Comparison of ENCODE assay signal across 8 cellular contexts in the genomic region with DNA sequence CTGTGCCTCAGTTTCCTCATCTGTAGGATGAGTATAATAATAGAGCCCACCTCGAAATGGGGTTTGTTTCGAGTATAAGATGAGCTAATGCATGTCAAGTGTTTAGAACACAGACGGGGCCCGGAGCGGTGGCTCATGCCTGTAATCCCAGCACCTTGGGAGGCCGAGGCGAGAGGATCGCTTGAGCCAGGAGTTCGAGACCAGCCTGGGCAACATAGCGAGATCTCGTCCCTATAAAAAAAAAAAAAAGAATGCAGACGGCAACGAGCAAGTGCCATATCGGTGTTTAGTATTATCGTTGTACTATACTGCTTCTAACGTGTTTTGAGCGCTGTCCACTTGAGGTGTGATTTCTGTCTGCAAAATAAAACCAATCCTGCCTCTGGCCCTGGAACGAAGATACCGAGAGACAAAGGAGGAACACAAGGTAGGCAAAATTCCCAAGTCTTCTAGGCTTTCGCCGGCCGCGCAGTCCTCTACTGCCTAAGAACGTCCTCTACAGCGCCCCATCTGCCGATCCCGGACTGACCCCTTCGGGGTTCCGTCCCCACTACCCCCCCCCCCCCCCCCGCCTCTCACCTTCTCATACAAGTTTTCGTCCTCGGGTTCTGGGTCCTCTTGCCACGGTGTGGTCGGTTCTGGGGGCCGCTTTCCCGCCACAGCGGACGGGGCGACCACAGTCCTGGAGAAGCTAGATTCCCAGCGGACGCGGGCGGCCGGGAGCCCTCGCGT. TPM values are rescaled to one million over a fixed set of nuclear protein-coding genes. Genes with fewer than 3 reads are reported as not detected.
DNase-seq lines count a peak whose midpoint lies in the region; TF ChIP-seq lines count a peak whose summit lies in the region.

No MANE protein-coding gene starts in this region.

- H3K4me1 ChIP-seq in iPS DF 6.9 (ENCODE audit: control insufficient read depth, insufficient read depth, low read length), result peaks cover 5% of the 10 kb centered on the region; the same call in 1 of the 2 replicates

- peak overlapping the region; percentile 100 for H3K27ac Mint-ChIP-seq in activated CD4-positive, alpha-beta T cell treated with anti-CD3 and anti-CD28 coated beads, Interleukin-2, amount 10 ng/mL, durations not matched to agents 24 days and 14 days

- H3K4me3 ChIP-seq in HFF-Myc (replicated peaks; ENCODE audit: low read depth, low read length) (peak overlapping the region; percentile 70), astrocyte of the spinal cord (ENCODE audit: low read depth, low read length) (peak overlapping the region; percentile 78), iPS DF 6.9 (ENCODE audit: low read length) (peak overlapping the region; percentile 83; the same call in 1 of the 2 replicates), retinal pigment epithelial cell (ENCODE audit: low read length) (peak overlapping the region; percentile 87)

- peak overlapping the region; percentile 100 for H3K4me3 Mint-ChIP-seq in activated CD4-positive, alpha-beta T cell treated with anti-CD3 and anti-CD28 coated beads, Interleukin-2, amount 10 ng/mL, durations not matched to agents 24 days and 14 days

- peaks cover 44% of the 10 kb centered on the region for H3K36me3 Mint-ChIP-seq in activated CD4-positive, alpha-beta T cell treated with anti-CD3 and anti-CD28 coated beads, Interleukin-2, amount 10 ng/mL, durations not matched to agents 24 days and 14 days (ENCODE audit: low read depth)

- no peaks in the 10 kb centered on the region for H3K27me3 ChIP-seq in iPS DF 6.9 (ENCODE audit: control insufficient read depth, insufficient read depth, low read length)

- H3K27ac ChIP-seq in iPS DF 6.9 (ENCODE audit: low read length), result no peak overlapping the region

- H3K9me3 ChIP-seq in iPS DF 6.9 (ENCODE audit: control insufficient read depth, insufficient read depth, low read length), result no peaks in the 10 kb centered on the region

- in situ Hi-C loops in astrocyte of the spinal cord (cut with HindIII; ENCODE audit: low sequenced_read_pairs), result no loop called here

- TF ChIP-seq CTCF in HFF-Myc (IDR thresholded peaks at IDR 0.05; ENCODE audit: low read depth, low read length, missing control alignments) (no peak), astrocyte of the spinal cord (IDR thresholded peaks at IDR 0.05; ENCODE audit: low read depth, low read length) (no peak), retinal pigment epithelial cell (conservative IDR thresholded peaks at IDR 0.05; ENCODE audit: low read depth, low read length) (no peak)

- no CpG with 5 or more reads among the region's 46 CpGs for WGBS in iPS DF 6.9 (ENCODE audit: insufficient coverage, insufficient read length)

- peaks cover 16% of the 10 kb centered on the region for H3K4me1 Mint-ChIP-seq in activated CD4-positive, alpha-beta T cell treated with anti-CD3 and anti-CD28 coated beads, Interleukin-2, amount 10 ng/mL, durations not matched to agents 24 days and 14 days

- no peak for DNase-seq in activated CD4-positive, alpha-beta T cell treated with anti-CD3 and anti-CD28 coated beads, Interleukin-2, amount 10 ng/mL, durations not matched to agents 24 days and 14 days
- DNase-seq in activated CD4-positive, alpha-beta T cell treated with anti-CD3 and anti-CD28 coated beads, Interleukin-2, amount 50 U/mL, for 48 hours, result no peak
- DNase-seq in HFF-Myc (ENCODE audit: extremely low read depth, low read depth) (peak; percentile 2), NCI-H226 (peak; percentile 3), astrocyte of the spinal cord (ENCODE audit: low read depth, low spot score) (peak; percentile 3), iPS DF 6.9 (ENCODE audit: low read depth, low spot score) (no peak), retinal pigment epithelial cell (ENCODE audit: low read depth) (no peak), NCI-H2029 treated with DMSO at 0.1 percent for 48 hours (lab: John Stamatoyannopoulos, UW) (no peak)

- no peaks in the 10 kb centered on the region for H3K27me3 Mint-ChIP-seq in activated CD4-positive, alpha-beta T cell treated with anti-CD3 and anti-CD28 coated beads, Interleukin-2, amount 10 ng/mL, durations not matched to agents 24 days and 14 days

- intact Hi-C loops in activated CD4-positive, alpha-beta T cell treated with anti-CD3 and anti-CD28 coated beads, Interleukin-2, amount 10 ng/mL, durations not matched to agents 24 days and 14 days (cut with micrococcal nuclease), result loop anchor here (2.0 kb wide), 3 partner anchors 47 to 339 kb away; a partner anchor contains a TSS

- H3K36me3 ChIP-seq in iPS DF 6.9 (ENCODE audit: control insufficient read depth, insufficient read depth, low read length), result peaks cover 10% of the 10 kb centered on the region; the same call in 1 of the 2 replicates

- H3K9me3 Mint-ChIP-seq in activated CD4-positive, alpha-beta T cell treated with anti-CD3 and anti-CD28 coated beads, Interleukin-2, amount 10 ng/mL, durations not matched to agents 24 days and 14 days, result no peaks in the 10 kb centered on the region

RNA-seq across cellular contexts. Expression of a gene that starts 0.4 kb away (rescaled TPM):
- total RNA-seq in activated CD4-positive, alpha-beta T cell treated with anti-CD3 and anti-CD28 coated beads, Interleukin-2, amount 10 ng/mL, durations not matched to agents 24 days and 14 days, result 86.8 and 89.5 TPM in 2 replicates

RNA-seq across cellular contexts. Expression of a gene that starts 1.0 kb away (rescaled TPM):
- 64.3 and 64.6 TPM in 2 replicates for total RNA-seq in activated CD4-positive, alpha-beta T cell treated with anti-CD3 and anti-CD28 coated beads, Interleukin-2, amount 10 ng/mL, durations not matched to agents 24 days and 14 days

RNA-seq across cellular contexts. Expression of a gene that starts 49.6 kb away (rescaled TPM):
- 233 and 246 TPM in 2 replicates for total RNA-seq in activated CD4-positive, alpha-beta T cell treated with anti-CD3 and anti-CD28 coated beads, Interleukin-2, amount 10 ng/mL, durations not matched to agents 24 days and 14 days

Comparison
In these comparisons a context has a peak if more than half of its experiments do, and no peak if none do; other contexts are left out.
1. DNase-seq: peak in HFF-Myc (single experiment), NCI-H226 (single experiment) and astrocyte of the spinal cord (single experiment); none in activated CD4-positive, alpha-beta T cell treated with anti-CD3 and anti-CD28 coated beads, Interleukin-2, amount 10 ng/mL, durations not matched to agents 24 days and 14 days (single experiment), activated CD4-positive, alpha-beta T cell treated with anti-CD3 and anti-CD28 coated beads, Interleukin-2, amount 50 U/mL, for 48 hours (0 of 2), iPS DF 6.9 (single experiment), retinal pigment epithelial cell (single experiment) and NCI-H2029 treated with DMSO at 0.1 percent for 48 hours (single experiment).
2. Peak in every context shown above with its lines, with median percentiles within 50 percentile points of each other: H3K4me3 ChIP-seq.